8 cellular contexts compared by ENCODE assay signal in the genomic region with DNA sequence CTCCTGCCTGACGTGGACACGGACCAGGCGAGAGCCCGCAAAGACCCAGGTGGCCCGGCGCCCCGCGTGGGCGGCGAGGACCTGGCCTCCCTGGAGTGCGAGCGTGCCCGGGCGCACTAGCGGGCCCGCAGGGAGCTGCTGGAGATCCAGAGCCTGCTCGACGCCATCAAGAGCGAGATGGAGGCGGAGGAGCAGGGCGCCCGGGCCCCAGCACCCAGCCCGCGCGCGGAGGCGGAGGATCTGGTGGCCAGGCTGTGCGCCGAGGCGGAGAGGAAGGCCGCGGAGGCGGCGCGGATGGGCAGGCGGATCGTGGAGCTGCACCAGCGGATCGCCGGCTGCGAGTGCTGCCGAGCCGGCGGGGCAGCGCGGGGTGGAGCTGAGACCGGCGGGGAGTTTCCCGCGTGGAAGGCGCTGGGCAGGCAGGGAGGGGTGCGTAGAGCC. TPM values are rescaled to one million over a fixed set of nuclear protein-coding genes. Genes with fewer than 3 reads are reported as not detected.
DNase-seq lines count a peak whose midpoint lies in the region; ATAC-seq and TF ChIP-seq lines count a peak whose summit lies in the region.

No MANE protein-coding gene starts in this region.

- peak overlapping the region; percentile 63 for H4K8ac ChIP-seq in mesenchymal stem cell (ENCODE audit: low read length)

- no peak overlapping the region for H2BK5ac ChIP-seq in mesenchymal stem cell (ENCODE audit: low read depth, low read length, poor library complexity, severe bottlenecking)

- no peak overlapping the region for H2AK5ac ChIP-seq in mesenchymal stem cell (ENCODE audit: low read length, severe bottlenecking)

- no peak overlapping the region for H2BK12ac ChIP-seq in mesenchymal stem cell (ENCODE audit: low read length in 2 of 2)

- H3K4me3 Mint-ChIP-seq in stimulated activated memory B cell treated with anti-CD40 and anti-IgM and Interleukin-4, amounts not matched to agents 10 μg/mL and 1 μg/mL and 100 μg/mL, for 72 hours: peak overlapping the region; percentile 68

- 31% methylated on average over 37 of the region's 52 CpGs for WGBS in mesenchymal stem cell

- H2AFZ ChIP-seq in mesenchymal stem cell (ENCODE audit: low read depth, low read length): peak overlapping the region; percentile 89

- peak overlapping the region; percentile 48 to 58 for H3K18ac ChIP-seq in mesenchymal stem cell (ENCODE audit: low read depth in 1 of 2, low read length in 2 of 2)

- H3K4ac ChIP-seq in mesenchymal stem cell (ENCODE audit: low read depth in 1 of 2, low read length in 2 of 2): peak overlapping the region in 1 of 2 experiments; percentile 54

- peak; percentile 88 to 89 for ATAC-seq in activated CD4-positive, CD25-positive, alpha-beta regulatory T cell treated with anti-CD3 and anti-CD28 coated beads, Interleukin-2, amount 50 U/mL, for 24 hours
- ATAC-seq in stimulated activated memory B cell treated with anti-CD40 and anti-IgM and Interleukin-4, amounts not matched to agents 10 μg/mL and 1 μg/mL and 100 μg/mL, for 72 hours: peak; percentile 68
- no peak for ATAC-seq in GM18909 (IDR thresholded peaks at IDR 0.05; ENCODE audit: poor library complexity, unreplicated experiment)

- peak overlapping the region; percentile 67 for H3K4me2 ChIP-seq in mesenchymal stem cell (ENCODE audit: low read length, poor library complexity, severe bottlenecking)

- H3K27ac Mint-ChIP-seq in stimulated activated memory B cell treated with anti-CD40 and anti-IgM and Interleukin-4, amounts not matched to agents 10 μg/mL and 1 μg/mL and 100 μg/mL, for 72 hours: peak overlapping the region; percentile 30

- DNase-seq in AG09309 (ENCODE audit: low read depth) (no peak), colonic mucosa (no peak), mesenchymal stem cell (peak; percentile 25), KBM-7 (no peak), WERI-Rb-1 (no peak)

- H2BK15ac ChIP-seq in mesenchymal stem cell (ENCODE audit: low read depth, poor library complexity, severe bottlenecking): peak overlapping the region; percentile 79

- H2BK120ac ChIP-seq in mesenchymal stem cell (ENCODE audit: low read depth, low read length): peak overlapping the region; percentile 64

- TF ChIP-seq CTCF in AG09309 (IDR thresholded peaks at IDR 0.05; ENCODE audit: control insufficient read depth, insufficient read depth, low read depth, low read length, missing control alignments) (no peak), colonic mucosa (IDR thresholded peaks at IDR 0.05) (no peak), WERI-Rb-1 (IDR thresholded peaks at IDR 0.05; ENCODE audit: low read depth, low read length) (no peak)

- H3K79me1 ChIP-seq in mesenchymal stem cell (replicated peaks; ENCODE audit: low read length, poor library complexity, severe bottlenecking): no peaks in the 10 kb centered on the region

- intact Hi-C loops in colonic mucosa (cut with DNase I): no loop called here

- peak overlapping the region; percentile 23 for H3K4me3 ChIP-seq in AG09309 (ENCODE audit: control insufficient read depth, low read depth, low read length)
- peak overlapping the region; percentile 18 for H3K4me3 ChIP-seq in colonic mucosa
- peak overlapping the region; percentile 45 to 74 for H3K4me3 ChIP-seq in mesenchymal stem cell (ENCODE audit: insufficient read depth in 1 of 2, low read depth in 1 of 2, low read length in 2 of 2)
- H3K4me3 ChIP-seq in WERI-Rb-1 (ENCODE audit: low read depth, low read length): no peak overlapping the region

- H3K27ac ChIP-seq in colonic mucosa (peak overlapping the region; percentile 21), mesenchymal stem cell (ENCODE audit: low read length, poor library complexity, severe bottlenecking) (no peak overlapping the region), WERI-Rb-1 (no peak overlapping the region)

- H3K14ac ChIP-seq in mesenchymal stem cell (ENCODE audit: low read length in 2 of 2): no peak overlapping the region

- peaks cover 5% of the 10 kb centered on the region for H3K27me3 ChIP-seq in colonic mucosa
- peaks cover 3 to 8% of the 10 kb centered on the region in 2 experiments for H3K27me3 ChIP-seq in mesenchymal stem cell (ENCODE audit: control insufficient read depth in 1 of 2, insufficient read depth in 1 of 2, low read length in 2 of 2)
- peaks cover 2% of the 10 kb centered on the region for H3K27me3 ChIP-seq in WERI-Rb-1 (ENCODE audit: insufficient read depth, low read depth, severe bottlenecking)

- peak overlapping the region in 1 of 2 donors; percentile 43 for H3K9ac ChIP-seq in colonic mucosa (ENCODE audit: low read depth in 2 of 2, low read length in 2 of 2)
- peak overlapping the region; percentile 72 for H3K9ac ChIP-seq in mesenchymal stem cell (ENCODE audit: low read length)

- H3K23ac ChIP-seq in mesenchymal stem cell (ENCODE audit: low read length in 2 of 2): no peak overlapping the region

- H3K9me3 Mint-ChIP-seq in stimulated activated memory B cell treated with anti-CD40 and anti-IgM and Interleukin-4, amounts not matched to agents 10 μg/mL and 1 μg/mL and 100 μg/mL, for 72 hours: no peaks in the 10 kb centered on the region

- H3K36me3 ChIP-seq in colonic mucosa (no peaks in the 10 kb centered on the region), mesenchymal stem cell (ENCODE audit: control insufficient read depth in 1 of 2, insufficient read depth in 2 of 2, low read depth in 1 of 2, low read length in 2 of 2) (peaks cover 0 to 3% of the 10 kb centered on the region in 2 experiments), WERI-Rb-1 (no peaks in the 10 kb centered on the region)

- H3K9me3 ChIP-seq in colonic mucosa: no peaks in the 10 kb centered on the region
- no peaks in the 10 kb centered on the region for H3K9me3 ChIP-seq in mesenchymal stem cell (ENCODE audit: control insufficient read depth, low read length)
- no peaks in the 10 kb centered on the region for H3K9me3 ChIP-seq in WERI-Rb-1 (ENCODE audit: severe bottlenecking)

- H3K4me1 ChIP-seq in colonic mucosa: no peaks in the 10 kb centered on the region
- H3K4me1 ChIP-seq in mesenchymal stem cell (ENCODE audit: control insufficient read depth, insufficient read depth, low read depth, low read length): peaks cover 5% of the 10 kb centered on the region

- no peak overlapping the region for H4K91ac ChIP-seq in mesenchymal stem cell (ENCODE audit: low read length)

- H3K4me1 Mint-ChIP-seq in stimulated activated memory B cell treated with anti-CD40 and anti-IgM and Interleukin-4, amounts not matched to agents 10 μg/mL and 1 μg/mL and 100 μg/mL, for 72 hours: peaks cover 6% of the 10 kb centered on the region

- in situ Hi-C loops in KBM-7 (cut with MboI; ENCODE audit: low pct_unique_long_range_greater_than_20kb, low sequenced_read_pairs): no loop called here

- peaks cover 47% of the 10 kb centered on the region for H3K27me3 Mint-ChIP-seq in stimulated activated memory B cell treated with anti-CD40 and anti-IgM and Interleukin-4, amounts not matched to agents 10 μg/mL and 1 μg/mL and 100 μg/mL, for 72 hours

- no peaks in the 10 kb centered on the region for H3K36me3 Mint-ChIP-seq in stimulated activated memory B cell treated with anti-CD40 and anti-IgM and Interleukin-4, amounts not matched to agents 10 μg/mL and 1 μg/mL and 100 μg/mL, for 72 hours

RNA-seq across cellular contexts. Expression of a gene that starts 18.2 kb away (rescaled TPM):
- 100 to 1,000 TPM; 214 to 274 TPM for total RNA-seq in colonic mucosa
- polyA plus RNA-seq in mesenchymal stem cell (2013, experiment 1 of 2): 265 TPM
- polyA plus RNA-seq in mesenchymal stem cell (2013, experiment 2 of 2): 268 TPM

RNA-seq across cellular contexts. Expression of a gene that starts 35.0 kb away (rescaled TPM):
- total RNA-seq in colonic mucosa: 100 to 1,000 TPM; 137 to 547 TPM
- not detected for polyA plus RNA-seq in mesenchymal stem cell (2013, experiment 1 of 2)
- not detected for polyA plus RNA-seq in mesenchymal stem cell (2013, experiment 2 of 2)

RNA-seq across cellular contexts. Expression of a gene that starts 51.0 kb away (rescaled TPM):
- 10 to 100 TPM; 33.6 to 37.4 TPM for total RNA-seq in colonic mucosa
- polyA plus RNA-seq in mesenchymal stem cell (2013, experiment 1 of 2): 41.0 TPM
- polyA plus RNA-seq in mesenchymal stem cell (2013, experiment 2 of 2): 43.0 TPM

RNA-seq across cellular contexts. Expression of a gene that starts 57.3 kb away (rescaled TPM):
- 10 to 100 TPM; 14.4 to 16.4 TPM for total RNA-seq in colonic mucosa
- polyA plus RNA-seq in mesenchymal stem cell (2013, experiment 1 of 2): 19.9 TPM
- 19.9 TPM for polyA plus RNA-seq in mesenchymal stem cell (2013, experiment 2 of 2)
